Comparison of ENCODE assay signal across 1 cellular context in genomic region chr3:136343873-136344281, GRCh38.
TF ChIP-seq lines count a peak whose summit lies in the region.

No MANE protein-coding gene starts in this region.

TF ChIP-seq in K562, 482 proteins besides CTCF, POLR2A, EP300 and RAD21 (continued from another document and continues in another):
- TF ChIP-seq DLX4 (CRISPR knock-in tag; IDR thresholded peaks at IDR 0.05) (no peak), FOS (IDR thresholded peaks at IDR 0.05; ENCODE audit: extremely low read depth, insufficient read length) (no peak), RBBP5 (IDR thresholded peaks at IDR 0.05; ENCODE audit: borderline replicate concordance, insufficient read depth, low read length, poor library complexity, severe bottlenecking) (no peak), TAF1 (IDR thresholded peaks at IDR 0.05; ENCODE audit: control insufficient read depth, extremely low read depth, insufficient read depth, low read length, severe bottlenecking) (no peak), SMAD3 (CRISPR knock-in tag; conservative IDR thresholded peaks at IDR 0.05) (peak; percentile 82; the same call in 1 of the 2 replicates), MNT (conservative IDR thresholded peaks at IDR 0.05) (peak in 1 of 2 experiments; percentile 36; a peak in 1 of 4 replicates), JUND (IDR thresholded peaks at IDR 0.05; ENCODE audit: borderline replicate concordance, low read depth, low read length) (peak; percentile 83), JUND (tag; IDR thresholded peaks at IDR 0.05; ENCODE audit: borderline replicate concordance, low read depth, low read length) (peak; percentile 84; the same call in 2 of the 3 replicates), MTA3 (IDR thresholded peaks at IDR 0.05; ENCODE audit: borderline replicate concordance) (no peak), REST (CRISPR knock-in tag; IDR thresholded peaks at IDR 0.05; ENCODE audit: low read depth) (no peak), HIVEP1 (CRISPR knock-in tag; IDR thresholded peaks at IDR 0.05) (no peak), SNRNP70 (optimal IDR thresholded peaks at IDR 0.05; ENCODE audit: low read depth, low read length) (no peak), ELF2 (CRISPR knock-in tag; IDR thresholded peaks at IDR 0.05) (no peak), FOSL1 (tag; conservative IDR thresholded peaks at IDR 0.05) (peak; percentile 84), ZEB2 (IDR thresholded peaks at IDR 0.05) (no peak), HCFC1 (IDR thresholded peaks at IDR 0.05; ENCODE audit: low read depth, low read length) (no peak), ZNF395 (CRISPR knock-in tag; IDR thresholded peaks at IDR 0.05) (0 out of 2 replicates have a peak, but pooled peaks have one; percentile 37), TCF7 (IDR thresholded peaks at IDR 0.05; ENCODE audit: borderline replicate concordance) (no peak), NELFE (IDR thresholded peaks at IDR 0.05; ENCODE audit: insufficient read depth, insufficient read length) (no peak), BRD9 (IDR thresholded peaks at IDR 0.05; ENCODE audit: low read depth, partially characterized antibody) (no peak), THRB (CRISPR knock-in tag; conservative IDR thresholded peaks at IDR 0.05) (no peak), FOXK2 (conservative IDR thresholded peaks at IDR 0.05 in 1 of 2, IDR thresholded peaks at IDR 0.05 in 1 of 2; ENCODE audit: low read depth in 2 of 2) (no peak), ZNF655 (CRISPR knock-in tag; IDR thresholded peaks at IDR 0.05) (no peak), THAP7 (CRISPR knock-in tag; IDR thresholded peaks at IDR 0.05) (no peak), ZNF133 (CRISPR knock-in tag; IDR thresholded peaks at IDR 0.05) (no peak), BCLAF1 (IDR thresholded peaks at IDR 0.05; ENCODE audit: borderline replicate concordance in 1 of 2, control insufficient read depth in 1 of 2, low read depth in 2 of 2, low read length in 1 of 2) (no peak), ZNF354B (CRISPR knock-in tag; IDR thresholded peaks at IDR 0.05) (no peak), NR4A1 (CRISPR knock-in tag; IDR thresholded peaks at IDR 0.05) (no peak), NR4A1 (tag; IDR thresholded peaks at IDR 0.05) (no peak), MAZ (CRISPR knock-in tag; conservative IDR thresholded peaks at IDR 0.05 in 1 of 2, IDR thresholded peaks at IDR 0.05 in 1 of 2) (no peak), HDAC2 (IDR thresholded peaks at IDR 0.05) (0 out of 2 replicates have a peak, but pooled peaks have one; percentile 37), ZKSCAN8 (CRISPR knock-in tag; IDR thresholded peaks at IDR 0.05) (no peak), ZNF589 (CRISPR knock-in tag; IDR thresholded peaks at IDR 0.05; ENCODE audit: low read depth) (no peak), ATF4 (CRISPR knock-in tag; IDR thresholded peaks at IDR 0.05) (0 out of 2 replicates have a peak, but pooled peaks have one; percentile 37), USF1 (CRISPR knock-in tag; IDR thresholded peaks at IDR 0.05) (no peak), GATAD2A (IDR thresholded peaks at IDR 0.05) (no peak), ZNF511 (CRISPR knock-in tag; IDR thresholded peaks at IDR 0.05) (no peak), POLR3G (IDR thresholded peaks at IDR 0.05; ENCODE audit: extremely low read depth, insufficient read length, insufficient replicate concordance) (no peak), ZNF232 (CRISPR knock-in tag; IDR thresholded peaks at IDR 0.05) (no peak), ZNF512 (tag; IDR thresholded peaks at IDR 0.05) (no peak)
